8 cellular contexts compared by ENCODE assay signal in genomic region chr3:119463171-119464169, GRCh38. TPM values are rescaled to one million over a fixed set of nuclear protein-coding genes. Genes with fewer than 3 reads are reported as not detected.
DNase-seq lines count a peak whose midpoint lies in the region; ATAC-seq, FAIRE-seq and TF ChIP-seq lines count a peak whose summit lies in the region.

TSS of gene TMEM39A (minus strand) at chr3:119463615. CDS start at chr3:119462074, 1,541 bp downstream.

- peaks cover 17% of the 10 kb centered on the region for H3K4me1 Mint-ChIP-seq in endothelial cell (ENCODE audit: unreplicated experiment)
- H3K4me1 Mint-ChIP-seq in mesothelial cell of epicardium, result peaks cover 32% of the 10 kb centered on the region

- DNase-seq in D721Med (ENCODE audit: insufficient read length, low spot score) (peak; percentile 92), HuH-7.5 (ENCODE audit: low spot score) (peak; percentile 96), OCI-LY7 (ENCODE audit: low spot score) (peak; percentile 99), activated T-cell treated with anti-CD3 and anti-CD28 coated beads for 1 hour (ENCODE audit: low read depth) (peak; percentile 97), endothelial cell (ENCODE audit: low spot score) (peak; percentile 98), mesothelial cell of epicardium (ENCODE audit: low spot score in 2 of 2, unreplicated experiment in 2 of 2) (peak; percentile 99)
- DNase-seq in stimulated activated CD8-positive, alpha-beta memory T cell treated with anti-CD3 and anti-CD28 coated beads, Interleukin-15, amount 100 ng/mL, for 48 hours (ENCODE audit: low read depth in 2 of 2), result peak; percentile 98 to 99

- no peak for TF ChIP-seq CTCF in D721Med (IDR thresholded peaks at IDR 0.05; ENCODE audit: insufficient read depth, missing control alignments)
- TF ChIP-seq CTCF in OCI-LY7 (conservative IDR thresholded peaks at IDR 0.05; ENCODE audit: low read length), result no peak
- TF ChIP-seq CTCF in endothelial cell (IDR thresholded peaks at IDR 0.05; ENCODE audit: unreplicated experiment), result no peak
- peak; percentile 14 for TF ChIP-seq CTCF in mesothelial cell of epicardium (IDR thresholded peaks at IDR 0.05; ENCODE audit: unreplicated experiment)

- peak within 1 kb of the TSS; percentile 95 for H3K27ac Mint-ChIP-seq in endothelial cell (ENCODE audit: unreplicated experiment)
- peak within 1 kb of the TSS; percentile 99 for H3K27ac Mint-ChIP-seq in mesothelial cell of epicardium

- intact Hi-C loops in OCI-LY7 (cut with micrococcal nuclease; ENCODE audit: unreplicated experiment), result loop anchor here (5.0 to 10.0 kb wide), 2 partner anchors 61 to 631 kb away; partner anchors contain the start of gene GSK3B

- peak; percentile 90 for ATAC-seq in GM21526 (IDR thresholded peaks at IDR 0.05; ENCODE audit: low FRiP score, unreplicated experiment)

- H3K9me2 ChIP-seq in OCI-LY7 (ENCODE audit: insufficient read depth, low read length), result no peaks in the 10 kb centered on the region

- H3K27ac ChIP-seq in OCI-LY7 (ENCODE audit: low read depth, low read length, poor library complexity, severe bottlenecking), result peak within 1 kb of the TSS; percentile 66

- H3K27me3 Mint-ChIP-seq in endothelial cell (ENCODE audit: unreplicated experiment), result peaks cover 7% of the 10 kb centered on the region
- H3K27me3 Mint-ChIP-seq in mesothelial cell of epicardium (ENCODE audit: low read depth), result peaks cover 1% of the 10 kb centered on the region

- H3K9me3 ChIP-seq in OCI-LY7 (ENCODE audit: low read length), result no peaks in the 10 kb centered on the region

- peak within 1 kb of the TSS; percentile 91 for H3K4me3 ChIP-seq in OCI-LY7 (ENCODE audit: low read depth, low read length, poor library complexity, severe bottlenecking)

- H3K4me2 ChIP-seq in OCI-LY7 (ENCODE audit: low read length), result peak within 1 kb of the TSS; percentile 86

- CTCF ChIA-PET in OCI-LY7 (lab: Charles Lee; ENCODE audit: unreplicated experiment), result interaction anchor here (0.6 to 1.2 kb wide), 2 partner anchors 28 to 88 kb away, joined by 3 read pairs; no protein-coding TSS in a partner anchor

- H3K36me3 Mint-ChIP-seq in endothelial cell (ENCODE audit: low read depth, unreplicated experiment) (peaks cover 4% of the 10 kb centered on the region), mesothelial cell of epicardium (peaks cover 14% of the 10 kb centered on the region)

- H4K20me1 ChIP-seq in OCI-LY7 (ENCODE audit: insufficient read depth, low read length), result no peaks in the 10 kb centered on the region

- peak; percentile 60 for FAIRE-seq in D721Med (lab: Jason Lieb, UNC)

- H3K36me3 ChIP-seq in OCI-LY7 (ENCODE audit: insufficient read depth, low read length), result peaks cover 34% of the 10 kb centered on the region

- no peaks in the 10 kb centered on the region for H3K9me3 Mint-ChIP-seq in endothelial cell (ENCODE audit: unreplicated experiment)
- no peaks in the 10 kb centered on the region for H3K9me3 Mint-ChIP-seq in mesothelial cell of epicardium

- peaks cover 26% of the 10 kb centered on the region for H3K79me2 ChIP-seq in OCI-LY7 (ENCODE audit: insufficient read depth, low read depth, low read length)

- H3K4me3 Mint-ChIP-seq in endothelial cell (ENCODE audit: unreplicated experiment) (peak within 1 kb of the TSS; percentile 99), mesothelial cell of epicardium (peak within 1 kb of the TSS; percentile 99)

- POLR2A ChIA-PET in OCI-LY7 (lab: Charles Lee), result interaction anchor here (0.6 to 5.9 kb wide), 17 partner anchors 9 to 631 kb away, joined by 3 to 67 read pairs (median 4); partner anchors contain the start of genes B4GALT4, GSK3B and TIMMDC1

- TSS peak; percentile 67 for BruUV-seq in OCI-LY7 (replicated peaks; lab: Mats Ljungman, UMichigan)

- peak within 1 kb of the TSS; percentile 79 for H2AFZ ChIP-seq in OCI-LY7 (ENCODE audit: low read length)

- H3K4me1 ChIP-seq in OCI-LY7 (ENCODE audit: insufficient read depth, low read length, poor library complexity, severe bottlenecking), result peaks cover 23% of the 10 kb centered on the region

RNA-seq across cellular contexts. Expression of gene TMEM39A, which starts in this region (rescaled TPM):
- total RNA-seq in OCI-LY7 (2014; rRNA removed; shearing (Covaris generic)), result 31.6 and 35.3 TPM in 2 replicates
- total RNA-seq in OCI-LY7 (2022) (42.8 and 42.9 TPM in 2 replicates), endothelial cell (ENCODE audit: unreplicated experiment) (30.5 TPM), mesothelial cell of epicardium (66.8 to 75.6 TPM (median 69.6 TPM) in 3 replicates)

Comparison
In these comparisons a context has a peak if more than half of its experiments do, and no peak if none do; other contexts are left out.
1. Peak in every context shown above with its lines: DNase-seq, ATAC-seq, H3K4me3 ChIP-seq and H3K27ac ChIP-seq.